In genomic region chr22:28629420-28630184, GRCh38 we compare ENCODE assay signal across 17 cellular contexts. TPM values are rescaled to one million over a fixed set of nuclear protein-coding genes. Genes with fewer than 3 reads are reported as not detected.
DNase-seq lines count a peak whose midpoint lies in the region; ATAC-seq and TF ChIP-seq lines count a peak whose summit lies in the region.
"Had no signal": no experiment of that assay in that cellular context is flagged by ENCODE, and none has a peak within 500 bp of the region (broad histone marks: within the 10 kb centered on the region; RNA-seq: fewer than 3 reads in every experiment).

No MANE protein-coding gene starts in this region.

- peak overlapping the region; percentile 28 for H3K27ac ChIP-seq in cardiac muscle cell
- peak overlapping the region; percentile 11 to 41 (median 34) for H3K27ac ChIP-seq in thyroid gland
- H3K27ac ChIP-seq in CD8-positive, alpha-beta T cell (ENCODE audit: low read depth, low read length), result no peak overlapping the region
- H3K27ac ChIP-seq: adrenal gland, SJSA1, suprapubic skin had no signal

- POLR2A ChIA-PET in CD8-positive, alpha-beta T cell (lab: Charles Lee), result no interaction called here

- H3K27me3 ChIP-seq in cardiac muscle cell, result no peaks in the 10 kb centered on the region
- no peaks in the 10 kb centered on the region for H3K27me3 ChIP-seq in thyroid gland
- H3K27me3 ChIP-seq in CD8-positive, alpha-beta T cell (ENCODE audit: insufficient read depth, low read length), result peaks cover 4% of the 10 kb centered on the region
- H3K27me3 ChIP-seq: adrenal gland, SJSA1, suprapubic skin had no signal

- no peaks in the 10 kb centered on the region for H3K9me3 Mint-ChIP-seq in CD8-positive, alpha-beta T cell
- H3K9me3 Mint-ChIP-seq: activated CD4-positive, alpha-beta memory T cell treated with anti-CD3 and anti-CD28 coated beads for 36 hours; dendritic cell treated with granulocyte-macrophage colony-stimulating factor and Interleukin-4, amounts not matched to agents 40 ng/mL and 50 ng/mL, for 4 days had no signal

- ATAC-seq in left cardiac atrium (no peak), HG02798 (IDR thresholded peaks at IDR 0.05; ENCODE audit: poor library complexity, unreplicated experiment) (no peak)
- ATAC-seq in CD8-positive, alpha-beta T cell, result no peak

- no peaks in the 10 kb centered on the region for H3K4me1 Mint-ChIP-seq in CD8-positive, alpha-beta T cell (ENCODE audit: low read depth)

- intact Hi-C loops in left cardiac atrium (cut with DNase I) (no loop called here), thyroid gland (cut with DNase I) (no loop called here)
- intact Hi-C loops in CD8-positive, alpha-beta T cell (cut with DNase I, micrococcal nuclease), result no loop called here

- no peak overlapping the region for H3K27ac Mint-ChIP-seq in CD8-positive, alpha-beta T cell
- H3K27ac Mint-ChIP-seq: activated CD4-positive, alpha-beta memory T cell treated with anti-CD3 and anti-CD28 coated beads for 36 hours; dendritic cell treated with granulocyte-macrophage colony-stimulating factor and Interleukin-4, amounts not matched to agents 40 ng/mL and 50 ng/mL, for 4 days had no signal

- H3K4me3 ChIP-seq in cardiac muscle cell, result no peak overlapping the region
- no peak overlapping the region for H3K4me3 ChIP-seq in epithelial cell of esophagus (ENCODE audit: low read length)
- H3K4me3 ChIP-seq in thyroid gland (replicated peaks in 1 of 3), result no peak overlapping the region
- H3K4me3 ChIP-seq in CD8-positive, alpha-beta T cell (ENCODE audit: low read depth, low read length), result no peak overlapping the region
- H3K4me3 ChIP-seq: adrenal gland, SJSA1, suprapubic skin had no signal

- H3K9me3 ChIP-seq in cardiac muscle cell (ENCODE audit: low read depth) (no peaks in the 10 kb centered on the region), thyroid gland (no peaks in the 10 kb centered on the region)
- no peaks in the 10 kb centered on the region for H3K9me3 ChIP-seq in CD8-positive, alpha-beta T cell (ENCODE audit: low read length)
- H3K9me3 ChIP-seq: adrenal gland, SJSA1, suprapubic skin had no signal

- H3K4me3 Mint-ChIP-seq in CD8-positive, alpha-beta T cell, result no peak overlapping the region
- H3K4me3 Mint-ChIP-seq: activated CD4-positive, alpha-beta memory T cell treated with anti-CD3 and anti-CD28 coated beads for 36 hours; dendritic cell treated with granulocyte-macrophage colony-stimulating factor and Interleukin-4, amounts not matched to agents 40 ng/mL and 50 ng/mL, for 4 days had no signal

- TF ChIP-seq CTCF in cardiac muscle cell (IDR thresholded peaks at IDR 0.05; ENCODE audit: low read depth, low read length) (no peak), epithelial cell of esophagus (IDR thresholded peaks at IDR 0.05; ENCODE audit: insufficient read depth, low read depth, low read length, missing control alignments) (no peak), thyroid gland (IDR thresholded peaks at IDR 0.05) (no peak)
- TF ChIP-seq CTCF in CD8-positive, alpha-beta T cell (IDR thresholded peaks at IDR 0.05), result no peak

- H3K4me1 ChIP-seq in cardiac muscle cell (ENCODE audit: low read depth) (no peaks in the 10 kb centered on the region), thyroid gland (peaks cover 7 to 9% of the 10 kb centered on the region in 2 donors)
- no peaks in the 10 kb centered on the region for H3K4me1 ChIP-seq in CD8-positive, alpha-beta T cell (ENCODE audit: insufficient read depth, low read length)
- H3K4me1 ChIP-seq: adrenal gland, SJSA1, suprapubic skin had no signal

- TF ChIP-seq POLR2A in thyroid gland (IDR thresholded peaks at IDR 0.05), result no peak

- DNase-seq in cardiac muscle cell (ENCODE audit: low read depth in 1 of 2, low spot score in 1 of 2) (peak in 1 of 2 donors; percentile 45), left cardiac atrium (no peak), NCI-H524 (lab: John Stamatoyannopoulos, UW) (peak; percentile 95 to 97), epithelial cell of esophagus (ENCODE audit: low read depth) (peak; percentile 44), thyroid gland (no peak), NCI-H2196 treated with DMSO at 0.1 percent for 48 hours (lab: John Stamatoyannopoulos, UW; ENCODE audit: unreplicated experiment) (no peak)
- no peak for DNase-seq in CD8-positive, alpha-beta T cell
- DNase-seq: activated CD4-positive, alpha-beta memory T cell treated with anti-CD3 and anti-CD28 coated beads for 36 hours; adrenal gland; COR-L47; midbrain; NCI-H146; stimulated activated CD4-positive, alpha-beta T cell treated with anti-CD3 and anti-CD28 coated beads, Interleukin-12 subunit alpha, Interleukin-12 subunit beta, amount 100 ng/mL, for 4 hours had no signal

- H3K36me3 ChIP-seq in cardiac muscle cell (no peaks in the 10 kb centered on the region), thyroid gland (no peaks in the 10 kb centered on the region)
- no peaks in the 10 kb centered on the region for H3K36me3 ChIP-seq in CD8-positive, alpha-beta T cell (ENCODE audit: insufficient read depth, low read length)
- H3K36me3 ChIP-seq: adrenal gland, SJSA1, suprapubic skin had no signal

- CTCF ChIA-PET in CD8-positive, alpha-beta T cell (lab: Charles Lee), result interaction anchor here (1.7 kb wide), 1 partner anchor 29 kb away, joined by 5 read pairs; no protein-coding TSS in a partner anchor

- peaks cover 35% of the 10 kb centered on the region for H3K27me3 Mint-ChIP-seq in CD8-positive, alpha-beta T cell (ENCODE audit: low read depth)

- no peaks in the 10 kb centered on the region for H3K36me3 Mint-ChIP-seq in CD8-positive, alpha-beta T cell
- H3K36me3 Mint-ChIP-seq: activated CD4-positive, alpha-beta memory T cell treated with anti-CD3 and anti-CD28 coated beads for 36 hours had no signal

- WGBS in thyroid gland, 2 donors, result 78 to 81% methylated on average over 4 of the region's 4 CpGs

RNA-seq across cellular contexts. Expression of gene TTC28, which starts 50.0 kb away (rescaled TPM):
- total RNA-seq in cardiac muscle cell (57.5 and 109 TPM in 2 replicates), left cardiac atrium (10 to 100 TPM; 15.0 to 18.2 TPM), thyroid gland (10 to 100 TPM; 49.8 to 99.7 (median 79.7) TPM)
- 27.3 and 35.2 TPM in 2 replicates for polyA plus RNA-seq in cardiac muscle cell
- 1 to 10 TPM; 3.0 to 3.4 TPM for total RNA-seq in CD8-positive, alpha-beta T cell

Comparison
In these comparisons a context has a peak if more than half of its experiments do, and no peak if none do; other contexts are left out.
1. DNase-seq: peak in NCI-H524 (2 of 2) and epithelial cell of esophagus (single experiment); none in left cardiac atrium (single experiment), thyroid gland (0 of 2), CD8-positive, alpha-beta T cell (0 of 7) and NCI-H2196 treated with DMSO at 0.1 percent for 48 hours (single experiment).